ENCODE assay signal across 1 cellular context in genomic region chr12:122142857-122143256, GRCh38.
TF ChIP-seq lines count a peak whose summit lies in the region.

No MANE protein-coding gene starts in this region.

TF ChIP-seq in GM12878, 131 proteins besides CTCF, POLR2A, EP300 and RAD21:
- TF ChIP-seq BCLAF1 (IDR thresholded peaks at IDR 0.05), result no peak
- no peak for TF ChIP-seq ZNF384 (IDR thresholded peaks at IDR 0.05; ENCODE audit: borderline replicate concordance, low read depth, low read length)
- TF ChIP-seq KLF5 (IDR thresholded peaks at IDR 0.05; ENCODE audit: partially characterized antibody), result no peak
- TF ChIP-seq MEF2B (IDR thresholded peaks at IDR 0.05; ENCODE audit: partially characterized antibody, poor library complexity, severe bottlenecking), result no peak
- no peak for TF ChIP-seq ZNF622 (IDR thresholded peaks at IDR 0.05)
- TF ChIP-seq ZBED1 (IDR thresholded peaks at IDR 0.05; ENCODE audit: borderline replicate concordance), result no peak
- TF ChIP-seq NFIC (IDR thresholded peaks at IDR 0.05; ENCODE audit: low read depth, low read length), result no peak
- TF ChIP-seq RELB (IDR thresholded peaks at IDR 0.05; ENCODE audit: low read depth), result no peak
- no peak for TF ChIP-seq POU2F2 (IDR thresholded peaks at IDR 0.05; ENCODE audit: borderline replicate concordance, low read depth, low read length)
- TF ChIP-seq STAT1 (conservative IDR thresholded peaks at IDR 0.05), result no peak
- no peak for TF ChIP-seq ATF2 (IDR thresholded peaks at IDR 0.05; ENCODE audit: low read length)
- no peak for TF ChIP-seq BMI1 (IDR thresholded peaks at IDR 0.05; ENCODE audit: borderline replicate concordance)
- no peak for TF ChIP-seq HCFC1 (IDR thresholded peaks at IDR 0.05; ENCODE audit: low read length)
- no peak for TF ChIP-seq ZBTB40 (IDR thresholded peaks at IDR 0.05; ENCODE audit: borderline replicate concordance)
- TF ChIP-seq NRF1 (conservative IDR thresholded peaks at IDR 0.05; ENCODE audit: low read depth, low read length), result no peak
- no peak for TF ChIP-seq IRF5 (IDR thresholded peaks at IDR 0.05; ENCODE audit: borderline replicate concordance)
- no peak for TF ChIP-seq FOXM1 (IDR thresholded peaks at IDR 0.05; ENCODE audit: low read depth, low read length)
